ENCODE assay signal across 8 cellular contexts in genomic region chr9:4762108-4762888, GRCh38. TPM values are rescaled to one million over a fixed set of nuclear protein-coding genes. Genes with fewer than 3 reads are reported as not detected.
A peak's percentile ranks its signal among the peaks of the same experiment; 100 is the strongest.
DNase-seq lines count a peak whose midpoint lies in the region; ATAC-seq and TF ChIP-seq lines count a peak whose summit lies in the region.

No MANE protein-coding gene starts in this region.

- no peak overlapping the region for H3K9ac ChIP-seq in DND-41 (ENCODE audit: low read depth, low read length)

- TF ChIP-seq CTCF in DND-41 (IDR thresholded peaks at IDR 0.05; ENCODE audit: borderline replicate concordance, extremely low read depth, low read length, poor library complexity, severe bottlenecking), result peak; percentile 85
- peak; percentile 86 for TF ChIP-seq CTCF in RWPE2 (IDR thresholded peaks at IDR 0.05; ENCODE audit: poor library complexity, severe bottlenecking)
- peak; percentile 71 for TF ChIP-seq CTCF in osteoblast (IDR thresholded peaks at IDR 0.05; ENCODE audit: extremely low read depth, low read depth, low read length)
- peak; percentile 55 to 92 (median 79) for TF ChIP-seq CTCF in thyroid gland (IDR thresholded peaks at IDR 0.05)

- no peak for TF ChIP-seq POLR2A in thyroid gland (IDR thresholded peaks at IDR 0.05)

- H3K4me1 ChIP-seq in DND-41 (ENCODE audit: insufficient read depth, low read length) (peaks cover 12% of the 10 kb centered on the region), RWPE2 (ENCODE audit: insufficient read depth, poor library complexity, severe bottlenecking) (no peaks in the 10 kb centered on the region), osteoblast (ENCODE audit: insufficient read depth, low read length) (peaks cover 7% of the 10 kb centered on the region), thyroid gland (peaks cover 0 to 7% of the 10 kb centered on the region in 2 donors)

- ATAC-seq in DND-41 (ENCODE audit: insufficient read depth, low read depth), result peak; percentile 77
- peak; percentile 86 for ATAC-seq in GM21619 (IDR thresholded peaks at IDR 0.05; ENCODE audit: unreplicated experiment)
- peak; percentile 68; the same call in 2 of the 3 replicates for ATAC-seq in RWPE2 (ENCODE audit: low read depth)

- H4K20me1 ChIP-seq in DND-41 (ENCODE audit: insufficient read depth, low read length) (no peaks in the 10 kb centered on the region; the same call in 1 of the 2 replicates), osteoblast (ENCODE audit: insufficient read depth, low read length) (no peaks in the 10 kb centered on the region)

- peak overlapping the region; percentile 53 for H3K4me2 ChIP-seq in DND-41 (ENCODE audit: insufficient read depth, low read length)
- H3K4me2 ChIP-seq in osteoblast (ENCODE audit: insufficient read depth, low read length), result peak overlapping the region; percentile 71

- peak; percentile 70 for DNase-seq in DND-41
- DNase-seq in RWPE2 (ENCODE audit: low spot score), result no peak
- peak; percentile 47 to 73 (median 56) for DNase-seq in activated naive CD4-positive, alpha-beta T cell (lab: John Stamatoyannopoulos, UW)
- DNase-seq in globus pallidus (ENCODE audit: low spot score), result peak; percentile 63
- peak; percentile 41 for DNase-seq in osteoblast (ENCODE audit: insufficient read length, low spot score, missing footprints)
- DNase-seq in thyroid gland, result peak; percentile 81 to 88

- H3K27me3 ChIP-seq in DND-41 (ENCODE audit: insufficient read depth, low read length, poor library complexity) (no peaks in the 10 kb centered on the region), RWPE2 (ENCODE audit: insufficient read depth, poor library complexity, severe bottlenecking) (no peaks in the 10 kb centered on the region), osteoblast (ENCODE audit: insufficient read depth, low read length) (peaks cover 8% of the 10 kb centered on the region), thyroid gland (no peaks in the 10 kb centered on the region)

- peak; percentile 95 for TF ChIP-seq RAD21 in Ishikawa (IDR thresholded peaks at IDR 0.05; ENCODE audit: low read depth)

- peak overlapping the region; percentile 72 for H2AFZ ChIP-seq in DND-41 (ENCODE audit: low read depth, low read length)
- H2AFZ ChIP-seq in osteoblast (ENCODE audit: low read length), result peak overlapping the region; percentile 56

- H3K27ac ChIP-seq in DND-41 (ENCODE audit: low read length), result no peak overlapping the region
- H3K27ac ChIP-seq in RWPE2 (ENCODE audit: poor library complexity, severe bottlenecking), result no peak overlapping the region
- no peak overlapping the region for H3K27ac ChIP-seq in osteoblast (ENCODE audit: low read depth, low read length)
- H3K27ac ChIP-seq in thyroid gland, result no peak overlapping the region

- 30% methylated on average over 22 of the region's 22 CpGs for WGBS in thyroid gland, 2 donors

- H3K9me3 ChIP-seq in DND-41 (ENCODE audit: insufficient read depth, low read length, severe bottlenecking), result no peaks in the 10 kb centered on the region
- no peaks in the 10 kb centered on the region for H3K9me3 ChIP-seq in RWPE2 (ENCODE audit: severe bottlenecking)
- H3K9me3 ChIP-seq in osteoblast (ENCODE audit: low read depth, low read length), result no peaks in the 10 kb centered on the region
- no peaks in the 10 kb centered on the region for H3K9me3 ChIP-seq in thyroid gland

- H3K79me2 ChIP-seq in DND-41 (ENCODE audit: insufficient read depth, low read length) (no peaks in the 10 kb centered on the region), osteoblast (ENCODE audit: insufficient read depth, low read length) (no peaks in the 10 kb centered on the region)

- H3K4me3 ChIP-seq in DND-41 (ENCODE audit: low read depth in 1 of 2, low read length in 2 of 2) (peak overlapping the region in 1 of 2 experiments; percentile 27; a peak in 1 of 4 replicates), RWPE2 (ENCODE audit: severe bottlenecking) (no peak overlapping the region), osteoblast (ENCODE audit: insufficient read depth, low read length) (peak overlapping the region; percentile 54), thyroid gland (replicated peaks in 1 of 3) (no peak overlapping the region)

- no peaks in the 10 kb centered on the region for H3K36me3 ChIP-seq in DND-41 (ENCODE audit: insufficient read depth, low read length)
- no peaks in the 10 kb centered on the region for H3K36me3 ChIP-seq in RWPE2 (ENCODE audit: low read depth)
- no peaks in the 10 kb centered on the region for H3K36me3 ChIP-seq in osteoblast (ENCODE audit: insufficient read depth, low read length)
- no peaks in the 10 kb centered on the region for H3K36me3 ChIP-seq in thyroid gland

- intact Hi-C loops in thyroid gland (cut with DNase I), result loop anchor here (5.0 to 10.0 kb wide), 2 partner anchors 225 to 663 kb away; partner anchors contain the start of gene JAK2

- TF ChIP-seq EP300 in Ishikawa (IDR thresholded peaks at IDR 0.05; ENCODE audit: borderline replicate concordance), result no peak

TF ChIP-seq in Ishikawa, 13 proteins besides CTCF, POLR2A, EP300 and RAD21:
- TF ChIP-seq TEAD4 (IDR thresholded peaks at IDR 0.05), result peak; percentile 19; the same call in 1 of the 2 replicates
- no peak for TF ChIP-seq USF1 (IDR thresholded peaks at IDR 0.05)

RNA-seq across cellular contexts. Expression of gene AK3, which starts 21.3 kb away (rescaled TPM):
- total RNA-seq in osteoblast (48.9 and 77.2 TPM in 2 replicates), thyroid gland (100 to 1,000 TPM in 1 of 4 donors, 10 to 100 TPM in 3; 90.1 to 101 (median 92.7) TPM)

RNA-seq across cellular contexts. Expression of gene RCL1, which starts 30.4 kb away (rescaled TPM):
- 11.5 and 15.6 TPM in 2 replicates for total RNA-seq in osteoblast
- 10 to 100 TPM; 15.6 to 29.3 (median 18.3) TPM for total RNA-seq in thyroid gland
